1 cellular context compared by ENCODE assay signal in genomic region chr16:74700206-74701040, GRCh38.
TF ChIP-seq lines count a peak whose summit lies in the region.

TSS of gene MLKL (minus strand) at chr16:74700862. CDS start at chr16:74695757, 5,105 bp downstream.

TF ChIP-seq in HCT116, 20 proteins besides CTCF, POLR2A, EP300 and RAD21 (continued from another document):
- TF ChIP-seq REST (IDR thresholded peaks at IDR 0.05; ENCODE audit: low read depth): no peak
